1 cellular context compared by ENCODE assay signal in genomic region chr20:25044261-25044560, GRCh38.
TF ChIP-seq lines count a peak whose summit lies in the region.

No MANE protein-coding gene starts in this region.

TF ChIP-seq in HepG2, 621 proteins besides CTCF, POLR2A, EP300 and RAD21:
- TF ChIP-seq ELK4 (CRISPR knock-in tag; IDR thresholded peaks at IDR 0.05; ENCODE audit: borderline replicate concordance) (no peak), KLF11 (CRISPR knock-in tag; IDR thresholded peaks at IDR 0.05) (no peak), ZSCAN21 (CRISPR knock-in tag; IDR thresholded peaks at IDR 0.05; ENCODE audit: borderline replicate concordance) (no peak), KDM2A (CRISPR knock-in tag; IDR thresholded peaks at IDR 0.05; ENCODE audit: borderline replicate concordance, low read depth) (no peak), TAF1 (CRISPR knock-in tag; IDR thresholded peaks at IDR 0.05) (no peak), BCL6 (CRISPR knock-in tag; IDR thresholded peaks at IDR 0.05) (no peak), TOPORS (CRISPR knock-in tag; IDR thresholded peaks at IDR 0.05) (no peak), CEBPB (IDR thresholded peaks at IDR 0.05; ENCODE audit: borderline replicate concordance, low read depth, low read length) (no peak), ARNT (IDR thresholded peaks at IDR 0.05) (no peak), ZNF570 (CRISPR knock-in tag; IDR thresholded peaks at IDR 0.05; ENCODE audit: borderline replicate concordance) (no peak), SALL1 (CRISPR knock-in tag; IDR thresholded peaks at IDR 0.05) (no peak), HIC2 (CRISPR knock-in tag; IDR thresholded peaks at IDR 0.05; ENCODE audit: low read depth) (no peak), NFIC (IDR thresholded peaks at IDR 0.05; ENCODE audit: low read length) (no peak), ZFP41 (CRISPR knock-in tag; IDR thresholded peaks at IDR 0.05; ENCODE audit: borderline replicate concordance) (no peak), PITX1 (CRISPR knock-in tag; IDR thresholded peaks at IDR 0.05) (no peak), ZNF546 (CRISPR knock-in tag; conservative IDR thresholded peaks at IDR 0.05) (no peak), TRIM22 (IDR thresholded peaks at IDR 0.05) (no peak), ZNF704 (CRISPR knock-in tag; IDR thresholded peaks at IDR 0.05; ENCODE audit: borderline replicate concordance) (no peak)
